Comparison of ENCODE assay signal across 1 cellular context in the genomic region with DNA sequence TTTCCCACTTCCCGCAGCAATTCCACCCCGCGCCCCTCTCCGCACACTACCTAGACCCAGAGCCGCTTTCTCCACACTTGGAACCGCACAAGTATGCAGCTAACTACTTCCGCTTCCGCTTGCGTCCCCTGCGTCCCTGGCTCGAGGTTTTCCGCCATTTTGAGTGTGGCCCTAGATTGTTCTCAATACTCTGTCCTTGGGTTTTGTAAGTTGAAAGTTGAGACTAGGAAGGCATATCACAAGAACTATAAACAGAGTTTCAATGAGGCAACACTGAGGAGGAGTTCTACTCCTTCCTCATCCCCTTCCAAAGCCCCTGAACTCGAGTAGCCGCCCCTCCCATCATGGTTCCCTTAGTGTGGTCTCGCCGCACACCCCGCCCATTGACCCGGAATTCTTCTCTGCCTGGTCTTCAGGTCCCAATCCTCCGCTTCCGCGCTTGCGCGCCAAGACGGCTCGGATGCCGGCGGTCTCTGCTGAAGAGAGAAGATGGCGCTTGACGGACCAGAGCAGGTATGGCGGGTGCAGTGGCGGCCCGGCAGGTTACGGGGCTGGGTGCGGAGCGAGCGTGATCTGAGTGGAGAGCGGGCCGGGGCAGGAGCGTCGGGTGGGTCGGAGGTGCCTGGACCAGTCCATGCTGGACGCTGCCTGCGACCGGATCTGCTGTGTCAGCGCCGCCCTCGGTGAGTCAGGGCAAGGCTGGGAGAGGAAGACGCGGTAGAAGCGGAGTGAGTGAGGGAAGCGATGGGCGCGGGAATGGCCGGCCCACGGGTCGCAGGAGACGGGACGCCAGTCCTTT.
A peak's percentile ranks its signal among the peaks of the same experiment; 100 is the strongest.
TF ChIP-seq lines count a peak whose summit lies in the region.

Gene FTSJ3 (minus strand): TSS at position 662 of the 799 bp plus-strand sequence. CDS start 761 bp downstream, outside the sequence.
Gene PSMC5 (plus strand): TSS at position 430 of the 799 bp plus-strand sequence. CDS start 60 bp downstream, at position 490.

TF ChIP-seq in liver, 16 proteins besides CTCF, POLR2A, EP300 and RAD21 (continued from another document):
- TF ChIP-seq, protein P1, sequence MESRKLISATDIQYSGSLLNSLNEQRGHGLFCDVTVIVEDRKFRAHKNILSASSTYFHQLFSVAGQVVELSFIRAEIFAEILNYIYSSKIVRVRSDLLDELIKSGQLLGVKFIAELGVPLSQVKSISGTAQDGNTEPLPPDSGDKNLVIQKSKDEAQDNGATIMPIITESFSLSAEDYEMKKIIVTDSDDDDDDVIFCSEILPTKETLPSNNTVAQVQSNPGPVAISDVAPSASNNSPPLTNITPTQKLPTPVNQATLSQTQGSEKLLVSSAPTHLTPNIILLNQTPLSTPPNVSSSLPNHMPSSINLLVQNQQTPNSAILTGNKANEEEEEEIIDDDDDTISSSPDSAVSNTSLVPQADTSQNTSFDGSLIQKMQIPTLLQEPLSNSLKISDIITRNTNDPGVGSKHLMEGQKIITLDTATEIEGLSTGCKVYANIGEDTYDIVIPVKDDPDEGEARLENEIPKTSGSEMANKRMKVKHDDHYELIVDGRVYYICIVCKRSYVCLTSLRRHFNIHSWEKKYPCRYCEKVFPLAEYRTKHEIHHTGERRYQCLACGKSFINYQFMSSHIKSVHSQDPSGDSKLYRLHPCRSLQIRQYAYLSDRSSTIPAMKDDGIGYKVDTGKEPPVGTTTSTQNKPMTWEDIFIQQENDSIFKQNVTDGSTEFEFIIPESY (IDR thresholded peaks at IDR 0.05), result no peak
- TF ChIP-seq EGR1 (IDR thresholded peaks at IDR 0.05; ENCODE audit: low read depth in 2 of 2) (peak; percentile 41 to 82), FOXA1 (IDR thresholded peaks at IDR 0.05) (no peak), RXRA (IDR thresholded peaks at IDR 0.05) (peak; percentile 43 to 62), GABPA (IDR thresholded peaks at IDR 0.05 in 1 of 2, conservative IDR thresholded peaks at IDR 0.05 in 1 of 2) (peak; percentile 90 to 97)
- TF ChIP-seq, protein P2, sequence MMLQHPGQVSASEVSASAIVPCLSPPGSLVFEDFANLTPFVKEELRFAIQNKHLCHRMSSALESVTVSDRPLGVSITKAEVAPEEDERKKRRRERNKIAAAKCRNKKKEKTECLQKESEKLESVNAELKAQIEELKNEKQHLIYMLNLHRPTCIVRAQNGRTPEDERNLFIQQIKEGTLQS (IDR thresholded peaks at IDR 0.05), result no peak
- TF ChIP-seq, protein P3, sequence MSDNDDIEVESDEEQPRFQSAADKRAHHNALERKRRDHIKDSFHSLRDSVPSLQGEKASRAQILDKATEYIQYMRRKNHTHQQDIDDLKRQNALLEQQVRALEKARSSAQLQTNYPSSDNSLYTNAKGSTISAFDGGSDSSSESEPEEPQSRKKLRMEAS (IDR thresholded peaks at IDR 0.05), result peak; percentile 65
TF ChIP-seq in liver: peak in this region for 11.
